Comparison of ENCODE assay signal across 19 cellular contexts in the genomic region with DNA sequence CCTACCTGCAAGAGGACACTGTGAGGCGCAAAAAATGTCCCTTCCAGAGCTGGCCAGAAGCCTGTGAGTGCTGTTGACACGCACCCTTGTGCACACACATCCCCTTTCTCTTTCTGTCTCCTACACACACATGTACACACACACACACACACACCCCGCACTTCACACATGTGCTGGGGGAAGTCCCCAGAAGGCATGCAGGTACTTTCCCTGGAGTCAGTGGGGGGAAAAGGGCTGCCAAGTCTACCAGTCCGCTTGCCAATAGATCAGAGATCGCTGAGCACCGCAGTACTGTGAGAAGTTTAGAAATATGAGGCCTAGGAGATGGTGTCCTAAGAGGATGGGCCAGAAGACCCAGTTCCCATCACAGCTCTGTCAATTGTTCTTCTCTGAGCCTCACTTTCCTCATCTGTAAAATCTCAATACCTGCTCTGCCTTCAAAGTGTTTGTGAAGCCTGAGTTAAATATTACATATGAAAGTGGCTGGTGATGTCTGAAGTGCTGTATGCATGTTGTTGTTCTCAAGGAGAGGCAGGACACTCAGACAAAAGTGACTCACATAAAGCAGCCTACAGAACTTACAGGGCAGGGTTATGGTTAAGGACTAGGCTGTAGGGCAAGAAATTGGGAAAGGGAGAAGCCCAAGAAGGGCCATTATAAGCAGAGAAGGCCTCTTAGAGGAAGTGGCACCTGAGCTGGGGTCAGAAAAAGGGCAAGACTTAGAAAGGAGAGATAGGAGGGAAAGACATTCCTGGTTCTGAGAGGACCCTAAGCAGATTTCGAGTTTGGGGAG. TPM values are rescaled to one million over a fixed set of nuclear protein-coding genes. Genes with fewer than 3 reads are reported as not detected.
DNase-seq lines count a peak whose midpoint lies in the region; ATAC-seq, FAIRE-seq and TF ChIP-seq lines count a peak whose summit lies in the region.
"Had no signal": no experiment of that assay in that cellular context is flagged by ENCODE, and none has a peak within 500 bp of the region (broad histone marks: within the 10 kb centered on the region; RNA-seq: fewer than 3 reads in every experiment).

No MANE protein-coding gene starts in this region.

- H3K4me1 ChIP-seq in body of pancreas (peaks cover 10% of the 10 kb centered on the region), heart left ventricle (peaks cover 0 to 5% (median under 1%) of the 10 kb centered on the region in 12 donors)

- TF ChIP-seq POLR2A in GM12891 (IDR thresholded peaks at IDR 0.05; ENCODE audit: low read depth, low read length) = no peak
- no peak for TF ChIP-seq POLR2A in body of pancreas (IDR thresholded peaks at IDR 0.05)
- TF ChIP-seq POLR2A in heart left ventricle (IDR thresholded peaks at IDR 0.05) = no peak

- H3K36me3 Mint-ChIP-seq in activated CD4-positive, alpha-beta T cell treated with anti-CD3 and anti-CD28 coated beads, Interleukin-2, amount 10 ng/mL, durations not matched to agents 24 days and 14 days (ENCODE audit: low read depth) = peaks cover 2% of the 10 kb centered on the region
- H3K36me3 Mint-ChIP-seq in WTC11 = no peaks in the 10 kb centered on the region
- H3K36me3 Mint-ChIP-seq: CD14-positive monocyte, type B pancreatic cell had no signal

- ATAC-seq in body of pancreas = peak; percentile 47
- peak; percentile 24 for ATAC-seq in omental fat pad (ENCODE audit: low FRiP score)
- ATAC-seq in WTC11 = no peak
- ATAC-seq in heart left ventricle = no peak
- ATAC-seq: HCT116 had no signal

- POLR2A ChIA-PET in WTC11 (lab: Charles Lee) = no interaction called here

- H3K4me1 Mint-ChIP-seq in activated CD4-positive, alpha-beta T cell treated with anti-CD3 and anti-CD28 coated beads, Interleukin-2, amount 10 ng/mL, durations not matched to agents 24 days and 14 days = peaks cover 14% of the 10 kb centered on the region
- no peaks in the 10 kb centered on the region for H3K4me1 Mint-ChIP-seq in WTC11

- H3K27ac ChIP-seq in body of pancreas = no peak overlapping the region
- H3K27ac ChIP-seq in heart left ventricle = no peak overlapping the region
- H3K27ac ChIP-seq: neutrophil had no signal

- no peak overlapping the region for H3K4me3 ChIP-seq in body of pancreas
- no peak overlapping the region for H3K4me3 ChIP-seq in heart left ventricle

- no peak for DNase-seq in activated CD4-positive, alpha-beta T cell treated with anti-CD3 and anti-CD28 coated beads, Interleukin-2, amount 10 ng/mL, durations not matched to agents 24 days and 14 days
- DNase-seq in activated CD4-positive, alpha-beta T cell treated with anti-CD3 and anti-CD28 coated beads for 1 hour = no peak
- DNase-seq in GM12891 (ENCODE audit: insufficient read length, low spot score) (no peak), body of pancreas (peak in 1 of 4 donors; percentile 37), omental fat pad (ENCODE audit: low spot score) (no peak), middle frontal gyrus (ENCODE audit: extremely low spot score, low spot score) (no peak), WTC11 (ENCODE audit: low spot score) (no peak), heart left ventricle (no peak)
- DNase-seq: DMS79, NCI-H2029 treated with DMSO at 0.1 percent for 48 hours, NCI-H524 had no signal

- no peaks in the 10 kb centered on the region for H3K9me3 ChIP-seq in body of pancreas
- H3K9me3 ChIP-seq in heart left ventricle = no peaks in the 10 kb centered on the region
- H3K9me3 ChIP-seq: neutrophil had no signal

- no peaks in the 10 kb centered on the region for H3K9me3 Mint-ChIP-seq in activated CD4-positive, alpha-beta T cell treated with anti-CD3 and anti-CD28 coated beads, Interleukin-2, amount 10 ng/mL, durations not matched to agents 24 days and 14 days
- H3K9me3 Mint-ChIP-seq in WTC11 = no peaks in the 10 kb centered on the region
- H3K9me3 Mint-ChIP-seq: CD14-positive monocyte, type B pancreatic cell had no signal

- intact Hi-C loops in activated CD4-positive, alpha-beta T cell treated with anti-CD3 and anti-CD28 coated beads, Interleukin-2, amount 10 ng/mL, durations not matched to agents 24 days and 14 days (cut with micrococcal nuclease) = no loop called here
- intact Hi-C loops in body of pancreas (cut with DNase I) (no loop called here), heart left ventricle (cut with DNase I) (loop anchor here in 2 of 10 donors (5.0 to 10.0 kb wide), 3 partner anchors 57 to 115 kb away; partner anchors contain the start of genes ARPC4 (in 1 of the 2), RPUSD3 (in 1 of the 2) and TADA3 (in 1 of the 2))

- H3K36me3 ChIP-seq in body of pancreas (replicated peaks in 1 of 2; ENCODE audit: insufficient read depth in 1 of 2, low read depth in 2 of 2) = no peaks in the 10 kb centered on the region
- H3K36me3 ChIP-seq in heart left ventricle = no peaks in the 10 kb centered on the region
- H3K36me3 ChIP-seq: neutrophil had no signal

- peak overlapping the region; percentile 23 for H3K27ac Mint-ChIP-seq in activated CD4-positive, alpha-beta T cell treated with anti-CD3 and anti-CD28 coated beads, Interleukin-2, amount 10 ng/mL, durations not matched to agents 24 days and 14 days
- no peak overlapping the region; the same call in 1 of the 2 replicates for H3K27ac Mint-ChIP-seq in WTC11
- H3K27ac Mint-ChIP-seq: activated T-helper 2 cell treated with anti-CD3 and anti-CD28 coated beads, Interferon-gamma antibody, Interleukin-2, Interleukin-4, amounts not matched to agents 10 μg/mL and 5 μg/mL and 100 μg/mL, durations not matched to agents 14 hours and 24 hours and 36 hours; CD14-positive monocyte; type B pancreatic cell had no signal

- H3K27me3 ChIP-seq in body of pancreas = no peaks in the 10 kb centered on the region
- no peaks in the 10 kb centered on the region for H3K27me3 ChIP-seq in heart left ventricle
- H3K27me3 ChIP-seq: neutrophil had no signal

- no peak overlapping the region for H3K4me3 Mint-ChIP-seq in activated CD4-positive, alpha-beta T cell treated with anti-CD3 and anti-CD28 coated beads, Interleukin-2, amount 10 ng/mL, durations not matched to agents 24 days and 14 days
- no peak overlapping the region for H3K4me3 Mint-ChIP-seq in WTC11
- H3K4me3 Mint-ChIP-seq: CD14-positive monocyte, type B pancreatic cell had no signal

- 72 to 79% methylated on average over 5 to 7 of the region's 7 CpGs for WGBS in body of pancreas, 2 donors
- WGBS in heart left ventricle, 4 donors = 90 to 94% (median 91%) methylated on average over 7 of the region's 7 CpGs

- TF ChIP-seq CTCF in body of pancreas (IDR thresholded peaks at IDR 0.05) (no peak), omental fat pad (IDR thresholded peaks at IDR 0.05) (no peak), WTC11 (IDR thresholded peaks at IDR 0.05) (no peak), heart left ventricle (IDR thresholded peaks at IDR 0.05) (no peak)

- CTCF ChIA-PET in WTC11 (lab: Charles Lee) = no interaction called here

- H3K27me3 Mint-ChIP-seq in activated CD4-positive, alpha-beta T cell treated with anti-CD3 and anti-CD28 coated beads, Interleukin-2, amount 10 ng/mL, durations not matched to agents 24 days and 14 days = peaks cover 2% of the 10 kb centered on the region
- no peaks in the 10 kb centered on the region; the same call in 1 of the 2 replicates for H3K27me3 Mint-ChIP-seq in WTC11 (ENCODE audit: low read depth)
- H3K27me3 Mint-ChIP-seq: type B pancreatic cell had no signal

- no peak for FAIRE-seq in GM12891 (lab: Jason Lieb, UNC)
- FAIRE-seq: GM19239 had no signal

TF ChIP-seq in GM12891, 5 proteins besides CTCF, POLR2A, EP300 and RAD21 (continues in another document):
- TF ChIP-seq TAF1 (IDR thresholded peaks at IDR 0.05; ENCODE audit: low read depth, low read length) = no peak

RNA-seq across cellular contexts. Expression of gene IL17RE, which starts 6.8 kb away (rescaled TPM):
- total RNA-seq in activated CD4-positive, alpha-beta T cell treated with anti-CD3 and anti-CD28 coated beads, Interleukin-2, amount 10 ng/mL, durations not matched to agents 24 days and 14 days = 1.1 TPM in 2 replicates
- polyA plus RNA-seq in GM12891 (2012; ENCODE audit: low read depth, missing spikeins) = 0.21 TPM
- total RNA-seq in body of pancreas (10 to 100 TPM; 10.9 to 18.2 TPM), omental fat pad (10 to 100 TPM in 2 of 4 donors, 1 to 10 TPM in 2; 7.7 to 13.8 (median 10.3) TPM), WTC11 (2021) (3.0 to 4.2 TPM (median 4.0 TPM) in 3 replicates), heart left ventricle (1 to 10 TPM in 4 of 9 donors, under 1 TPM in 5; 0.65 to 6.9 (median 0.79) TPM)
- polyA plus RNA-seq in heart left ventricle = 1 to 10 TPM in 1 of 2 donors, under 1 TPM in 1; 0.95 to 1.3 TPM
- polyA plus RNA-seq: CD14-positive monocyte had no signal

RNA-seq across cellular contexts. Expression of gene IL17RC, which starts 7.5 kb away (rescaled TPM):
- total RNA-seq in activated CD4-positive, alpha-beta T cell treated with anti-CD3 and anti-CD28 coated beads, Interleukin-2, amount 10 ng/mL, durations not matched to agents 24 days and 14 days = 0.28 and 0.42 TPM in 2 replicates
- polyA plus RNA-seq in GM12891 (2012; ENCODE audit: low read depth, missing spikeins) = 0.41 TPM
- total RNA-seq in body of pancreas = 10 to 100 TPM; 40.7 to 60.3 TPM
- 10 to 100 TPM; 53.4 to 97.6 (median 58.2) TPM for total RNA-seq in omental fat pad
- 10.1 to 11.8 TPM (median 10.2 TPM) in 3 replicates for total RNA-seq in WTC11 (2021)
- total RNA-seq in heart left ventricle = 10 to 100 TPM; 20.6 to 45.3 (median 29.2) TPM
- 10 to 100 TPM; 34.7 to 42.1 TPM for polyA plus RNA-seq in heart left ventricle

RNA-seq across cellular contexts. Expression of gene JAGN1, which starts 19.0 kb away (rescaled TPM):
- total RNA-seq in activated CD4-positive, alpha-beta T cell treated with anti-CD3 and anti-CD28 coated beads, Interleukin-2, amount 10 ng/mL, durations not matched to agents 24 days and 14 days = 39.5 and 41.0 TPM in 2 replicates
- polyA plus RNA-seq in GM12891 (2012; ENCODE audit: low read depth, missing spikeins) = 40.4 TPM
- 10 to 100 TPM in 1 of 2 donors, 1 to 10 TPM in 1; 5.6 to 19.7 TPM for total RNA-seq in body of pancreas
- total RNA-seq in omental fat pad = 10 to 100 TPM; 50.4 to 91.0 (median 75.6) TPM
- total RNA-seq in WTC11 (2021) = 25.6 to 30.1 TPM (median 28.7 TPM) in 3 replicates
- total RNA-seq in heart left ventricle = 10 to 100 TPM; 15.1 to 40.3 (median 21.2) TPM
- polyA plus RNA-seq in heart left ventricle = 10 to 100 TPM; 20.8 to 77.3 TPM

RNA-seq across cellular contexts. Expression of gene CRELD1, which starts 24.2 kb away (rescaled TPM):
- 22.7 and 23.4 TPM in 2 replicates for total RNA-seq in activated CD4-positive, alpha-beta T cell treated with anti-CD3 and anti-CD28 coated beads, Interleukin-2, amount 10 ng/mL, durations not matched to agents 24 days and 14 days
- 13.9 TPM for polyA plus RNA-seq in GM12891 (2012; ENCODE audit: low read depth, missing spikeins)
- total RNA-seq in body of pancreas (10 to 100 TPM; 19.8 to 23.6 TPM), omental fat pad (10 to 100 TPM; 26.8 to 52.3 (median 38.4) TPM), WTC11 (2021) (18.8 to 36.2 TPM (median 35.9 TPM) in 3 replicates), heart left ventricle (10 to 100 TPM; 45.9 to 77.8 (median 60.6) TPM)
- 10 to 100 TPM; 61.8 to 71.8 TPM for polyA plus RNA-seq in heart left ventricle

RNA-seq across cellular contexts. Expression of gene CIDEC, which starts 29.4 kb away (rescaled TPM):
- not detected in 2 replicates for total RNA-seq in activated CD4-positive, alpha-beta T cell treated with anti-CD3 and anti-CD28 coated beads, Interleukin-2, amount 10 ng/mL, durations not matched to agents 24 days and 14 days
- 0.22 TPM for polyA plus RNA-seq in GM12891 (2012; ENCODE audit: low read depth, missing spikeins)
- total RNA-seq in body of pancreas (100 to 1,000 TPM in 1 of 2 donors, 1 to 10 TPM in 1; 6.5 to 134 TPM), omental fat pad (1,000 to 10,000 TPM in 1 of 4 donors, 100 to 1,000 TPM in 3; 318 to 1,481 (median 713) TPM), WTC11 (2021) (not detected in 3 replicates), heart left ventricle (10 to 100 TPM in 2 of 9 donors, 1 to 10 TPM in 4, under 1 TPM in 1, not detected in 2; 0.72 to 59.0 (median 1.6) TPM)
- polyA plus RNA-seq in heart left ventricle = 10 to 100 TPM in 1 of 2 donors, 1 to 10 TPM in 1; 4.0 to 17.5 TPM
- total RNA-seq: A673; activated T-helper 2 cell treated with anti-CD3 and anti-CD28 coated beads, Interferon-gamma antibody, Interleukin-2, Interleukin-4, amounts not matched to agents 10 μg/mL and 5 μg/mL and 100 μg/mL, durations not matched to agents 14 hours and 24 hours and 36 hours; M059J had no signal
- polyA plus RNA-seq: CD14-positive monocyte had no signal

Comparison
In these comparisons a context has a peak if more than half of its experiments do, and no peak if none do; other contexts are left out.
1. ATAC-seq: peak in body of pancreas (single experiment) and omental fat pad (single experiment); none in WTC11 (single experiment) and heart left ventricle (0 of 4).